In genomic region chr7:7569615-7570014, GRCh38 we compare ENCODE assay signal across 10 cellular contexts. TPM values are rescaled to one million over a fixed set of nuclear protein-coding genes. Genes with fewer than 3 reads are reported as not detected.
A peak's percentile ranks its signal among the peaks of the same experiment; 100 is the strongest.
DNase-seq lines count a peak whose midpoint lies in the region; ATAC-seq and TF ChIP-seq lines count a peak whose summit lies in the region.
"Had no signal": no experiment of that assay in that cellular context is flagged by ENCODE, and none has a peak within 500 bp of the region (broad histone marks: within the 10 kb centered on the region; RNA-seq: fewer than 3 reads in every experiment).

No MANE protein-coding gene starts in this region.

- peaks cover 41% of the 10 kb centered on the region for H3K4me1 Mint-ChIP-seq in activated CD4-positive, alpha-beta T cell treated with anti-CD3 and anti-CD28 coated beads, Interleukin-2, amount 10 ng/mL, durations not matched to agents 7 days and 5 days
- H3K4me1 Mint-ChIP-seq in brain, result peaks cover 28% of the 10 kb centered on the region
- H3K4me1 Mint-ChIP-seq in stimulated activated memory B cell treated with anti-CD40 and anti-IgM and Interleukin-4, amounts not matched to agents 10 μg/mL and 1 μg/mL and 100 μg/mL, for 72 hours, result peaks cover 33% of the 10 kb centered on the region

- DNase-seq in activated CD4-positive, alpha-beta T cell treated with anti-CD3 and anti-CD28 coated beads, Interleukin-2, amount 10 ng/mL, durations not matched to agents 7 days and 5 days, result no peak
- no peak for DNase-seq in activated CD4-positive, alpha-beta T cell treated with anti-CD3 and anti-CD28 coated beads for 1 hour
- no peak for DNase-seq in ecto neural progenitor cell (ENCODE audit: low spot score)
- no peak for DNase-seq in islet precursor cell
- DNase-seq: activated effector memory CD4-positive, alpha-beta T cell treated with anti-CD3 and anti-CD28 coated beads, Interleukin-2, amount 50 U/mL, for 16 hours; stimulated activated CD8-positive, alpha-beta memory T cell treated with anti-CD3 and anti-CD28 coated beads, Interleukin-4, amount 100 ng/mL, for 48 hours had no signal

- H3K4me3 Mint-ChIP-seq in activated CD4-positive, alpha-beta T cell treated with anti-CD3 and anti-CD28 coated beads, Interleukin-2, amount 10 ng/mL, durations not matched to agents 7 days and 5 days, result peak overlapping the region; percentile 79
- peak overlapping the region in 3 of 5 experiments; percentile 88 to 94 (median 91) for H3K4me3 Mint-ChIP-seq in brain
- peak overlapping the region; percentile 82 for H3K4me3 Mint-ChIP-seq in stimulated activated memory B cell treated with anti-CD40 and anti-IgM and Interleukin-4, amounts not matched to agents 10 μg/mL and 1 μg/mL and 100 μg/mL, for 72 hours

- H3K27ac Mint-ChIP-seq in activated CD4-positive, alpha-beta T cell treated with anti-CD3 and anti-CD28 coated beads, Interleukin-2, amount 10 ng/mL, durations not matched to agents 7 days and 5 days, result peak overlapping the region; percentile 92
- no peak overlapping the region for H3K27ac Mint-ChIP-seq in brain
- no peak overlapping the region for H3K27ac Mint-ChIP-seq in stimulated activated memory B cell treated with anti-CD40 and anti-IgM and Interleukin-4, amounts not matched to agents 10 μg/mL and 1 μg/mL and 100 μg/mL, for 72 hours

- CTCF ChIA-PET in activated CD4-positive, alpha-beta T cell treated with anti-CD3 and anti-CD28 coated beads, Interleukin-2, amount 10 ng/mL, durations not matched to agents 7 days and 5 days (lab: Charles Lee), result interaction anchor here (1.4 kb wide), 1 partner anchor 10 kb away, joined by 3 read pairs; no protein-coding TSS in a partner anchor

- POLR2A ChIA-PET in activated CD4-positive, alpha-beta T cell treated with anti-CD3 and anti-CD28 coated beads, Interleukin-2, amount 10 ng/mL, durations not matched to agents 7 days and 5 days (lab: Charles Lee), result no interaction called here

- H3K36me3 Mint-ChIP-seq in activated CD4-positive, alpha-beta T cell treated with anti-CD3 and anti-CD28 coated beads, Interleukin-2, amount 10 ng/mL, durations not matched to agents 7 days and 5 days (ENCODE audit: low read depth), result peaks cover 47% of the 10 kb centered on the region
- H3K36me3 Mint-ChIP-seq in brain, result peaks cover 51% of the 10 kb centered on the region
- H3K36me3 Mint-ChIP-seq in stimulated activated memory B cell treated with anti-CD40 and anti-IgM and Interleukin-4, amounts not matched to agents 10 μg/mL and 1 μg/mL and 100 μg/mL, for 72 hours, result peaks cover 17% of the 10 kb centered on the region

- H3K9me3 Mint-ChIP-seq in activated CD4-positive, alpha-beta T cell treated with anti-CD3 and anti-CD28 coated beads, Interleukin-2, amount 10 ng/mL, durations not matched to agents 7 days and 5 days, result no peaks in the 10 kb centered on the region
- peaks cover 4 to 9% (median 8%) of the 10 kb centered on the region in 5 experiments for H3K9me3 Mint-ChIP-seq in brain
- H3K9me3 Mint-ChIP-seq in stimulated activated memory B cell treated with anti-CD40 and anti-IgM and Interleukin-4, amounts not matched to agents 10 μg/mL and 1 μg/mL and 100 μg/mL, for 72 hours, result no peaks in the 10 kb centered on the region

- no peak for TF ChIP-seq CTCF in brain (conservative IDR thresholded peaks at IDR 0.05)

- H3K27me3 Mint-ChIP-seq in activated CD4-positive, alpha-beta T cell treated with anti-CD3 and anti-CD28 coated beads, Interleukin-2, amount 10 ng/mL, durations not matched to agents 7 days and 5 days, result no peaks in the 10 kb centered on the region
- H3K27me3 Mint-ChIP-seq in brain, result no peaks in the 10 kb centered on the region
- H3K27me3 Mint-ChIP-seq in stimulated activated memory B cell treated with anti-CD40 and anti-IgM and Interleukin-4, amounts not matched to agents 10 μg/mL and 1 μg/mL and 100 μg/mL, for 72 hours, result no peaks in the 10 kb centered on the region

- ATAC-seq in HG03097 (IDR thresholded peaks at IDR 0.05; ENCODE audit: low FRiP score, unreplicated experiment), result peak; percentile 27
- no peak for ATAC-seq in stimulated activated memory B cell treated with anti-CD40 and anti-IgM and Interleukin-4, amounts not matched to agents 10 μg/mL and 1 μg/mL and 100 μg/mL, for 72 hours
- ATAC-seq in GM19023 (IDR thresholded peaks at IDR 0.05; ENCODE audit: unreplicated experiment), result no peak

RNA-seq across cellular contexts. Expression of gene MIOS, which starts 2.9 kb away (rescaled TPM):
- 10 to 100 TPM; 24.8 to 25.4 TPM for total RNA-seq in activated CD4-positive, alpha-beta T cell treated with anti-CD3 and anti-CD28 coated beads, Interleukin-2, amount 10 ng/mL, durations not matched to agents 7 days and 5 days
- 6.0 TPM for polyA plus RNA-seq in brain (ENCODE audit: insufficient read depth, low read depth, low replicate concordance)

RNA-seq across cellular contexts. Expression of gene COL28A1, which starts 33.9 kb away (rescaled TPM):
- not detected for total RNA-seq in activated CD4-positive, alpha-beta T cell treated with anti-CD3 and anti-CD28 coated beads, Interleukin-2, amount 10 ng/mL, durations not matched to agents 7 days and 5 days
- 0.24 TPM for polyA plus RNA-seq in brain (ENCODE audit: insufficient read depth, low read depth, low replicate concordance)
